In the genomic region with DNA sequence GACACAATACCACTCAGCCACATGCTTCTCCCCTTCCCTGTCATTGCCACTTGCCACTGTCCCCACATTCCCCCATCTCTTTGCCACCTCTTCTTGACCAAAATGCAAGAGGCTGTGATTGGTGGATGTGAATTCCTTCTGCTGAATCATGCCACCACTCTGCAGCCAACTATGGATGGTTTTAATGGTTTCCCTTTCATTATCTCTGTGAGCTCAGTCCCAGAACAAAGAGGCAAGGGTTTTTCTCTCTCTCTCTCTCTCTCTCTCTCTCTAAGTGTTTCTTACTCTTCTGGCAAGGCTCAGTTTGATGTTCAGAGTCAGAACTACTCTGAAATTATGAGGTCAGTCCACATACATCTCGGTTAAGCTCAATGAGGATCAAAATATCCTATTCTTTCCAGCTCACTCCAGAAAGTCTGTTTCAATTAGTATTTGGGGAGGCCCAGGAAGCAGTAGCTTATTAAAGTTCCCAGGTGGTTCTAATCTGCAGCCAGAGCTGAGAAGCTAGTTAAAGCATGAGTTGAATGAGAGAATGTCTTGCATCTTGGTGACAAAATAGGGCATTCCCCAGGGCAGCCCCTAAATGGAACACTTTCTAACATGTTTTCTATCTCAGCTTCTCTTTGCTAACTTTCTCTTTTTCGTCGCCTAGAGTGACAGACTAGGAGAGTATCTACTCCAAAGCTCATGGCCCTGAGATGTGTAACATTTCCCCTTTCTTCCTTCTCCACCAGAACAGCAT, we compare ENCODE assay signal across 9 cellular contexts. TPM values are rescaled to one million over a fixed set of nuclear protein-coding genes. Genes with fewer than 3 reads are reported as not detected.
DNase-seq lines count a peak whose midpoint lies in the region; ATAC-seq and TF ChIP-seq lines count a peak whose summit lies in the region.
"Had no signal": no experiment of that assay in that cellular context is flagged by ENCODE, and none has a peak within 500 bp of the region (broad histone marks: within the 10 kb centered on the region; RNA-seq: fewer than 3 reads in every experiment).

No MANE protein-coding gene starts in this region.

- H3K27ac ChIP-seq in brain microvascular endothelial cell = no peak overlapping the region
- no peak overlapping the region for H3K27ac ChIP-seq in transverse colon

- H3K4me3 ChIP-seq in brain microvascular endothelial cell (ENCODE audit: low read depth, low read length) = no peak overlapping the region
- no peak overlapping the region for H3K4me3 ChIP-seq in transverse colon

- ATAC-seq in GM19463 (IDR thresholded peaks at IDR 0.05; ENCODE audit: unreplicated experiment) (peak; percentile 50), HG03432 (IDR thresholded peaks at IDR 0.05; ENCODE audit: unreplicated experiment) (peak; percentile 70), Right ventricle myocardium superior (ENCODE audit: poor library complexity) (no peak)

- no peaks in the 10 kb centered on the region for H3K4me1 ChIP-seq in transverse colon

- intact Hi-C loops in Right ventricle myocardium superior (cut with DNase I) (no loop called here), transverse colon (cut with DNase I; ENCODE audit: low total_unique reads) (no loop called here)

- H3K27me3 ChIP-seq in brain microvascular endothelial cell (replicated peaks) (no peaks in the 10 kb centered on the region), transverse colon (no peaks in the 10 kb centered on the region)

- 50 to 83% methylated on average over 3 of the region's 3 CpGs for WGBS in transverse colon (ENCODE audit: low coverage in 1 of 2), 2 donors

- no peaks in the 10 kb centered on the region for H3K9me3 ChIP-seq in transverse colon

- TF ChIP-seq POLR2A in transverse colon (IDR thresholded peaks at IDR 0.05) = no peak

- no peak for TF ChIP-seq EP300 in transverse colon (IDR thresholded peaks at IDR 0.05; ENCODE audit: low read depth)

- no peaks in the 10 kb centered on the region for H3K36me3 ChIP-seq in brain microvascular endothelial cell (replicated peaks)
- H3K36me3 ChIP-seq in transverse colon = no peaks in the 10 kb centered on the region

- peak; percentile 23 for DNase-seq in Daoy (ENCODE audit: low read depth)
- peak; percentile 31 for DNase-seq in brain microvascular endothelial cell
- DNase-seq in Right ventricle myocardium superior = no peak
- DNase-seq in transverse colon = no peak
- no peak for DNase-seq in GOT3 (lab: John Stamatoyannopoulos, UW)
- DNase-seq in NCI-H1092 treated with DMSO at 0.1 percent for 48 hours (lab: John Stamatoyannopoulos, UW) = no peak
- DNase-seq: stimulated activated naive CD4-positive, alpha-beta T cell had no signal

- in situ Hi-C loops in brain microvascular endothelial cell (cut with HindIII; ENCODE audit: low pct_ligation_motif_present, low sequenced_read_pairs) (no loop called here), transverse colon (cut with MboI; ENCODE audit: low pct_ligation_motif_present in 1 of 4, low pct_unique_long_range_greater_than_20kb in 1 of 4, low sequenced_read_pairs in 3 of 4) (no loop called here)

- TF ChIP-seq CTCF in brain microvascular endothelial cell (IDR thresholded peaks at IDR 0.05; ENCODE audit: low read depth, low read length, missing control alignments) = no peak
- TF ChIP-seq CTCF in transverse colon (IDR thresholded peaks at IDR 0.05) = no peak

RNA-seq across cellular contexts. Expression of gene ILDR1, which starts 8.5 kb away (rescaled TPM):
- total RNA-seq in Daoy (2014; rRNA removed; shearing (Covaris generic)) = not detected in 2 replicates
- total RNA-seq in Right ventricle myocardium superior (0.38 TPM), transverse colon (10 to 100 TPM; 13.8 to 27.7 (median 21.5) TPM)

RNA-seq across cellular contexts. Expression of gene CD86, which starts 24.6 kb away (rescaled TPM):
- total RNA-seq in Daoy (2014; rRNA removed; shearing (Covaris generic)) = 0.15 and 0.29 TPM in 2 replicates
- 3.7 TPM for total RNA-seq in Right ventricle myocardium superior
- 1 to 10 TPM in 3 of 4 donors, not detected in 1; 1.4 to 4.6 (median 2.2) TPM for total RNA-seq in transverse colon

Comparison
In these comparisons a context has a peak if more than half of its experiments do, and no peak if none do; other contexts are left out.
1. DNase-seq: peak in Daoy (single experiment) and brain microvascular endothelial cell (single experiment); none in Right ventricle myocardium superior (single experiment), transverse colon (single experiment), GOT3 (single experiment) and NCI-H1092 treated with DMSO at 0.1 percent for 48 hours (single experiment).
2. RNA of gene ILDR1, which starts 8.5 kb away (total RNA-seq): 13.8 to 27.7 TPM in transverse colon; 0.38 TPM in Right ventricle myocardium superior (single experiment) and not detected in Daoy; every median in the first group is over 10 times any median in the second.